In the genomic region with DNA sequence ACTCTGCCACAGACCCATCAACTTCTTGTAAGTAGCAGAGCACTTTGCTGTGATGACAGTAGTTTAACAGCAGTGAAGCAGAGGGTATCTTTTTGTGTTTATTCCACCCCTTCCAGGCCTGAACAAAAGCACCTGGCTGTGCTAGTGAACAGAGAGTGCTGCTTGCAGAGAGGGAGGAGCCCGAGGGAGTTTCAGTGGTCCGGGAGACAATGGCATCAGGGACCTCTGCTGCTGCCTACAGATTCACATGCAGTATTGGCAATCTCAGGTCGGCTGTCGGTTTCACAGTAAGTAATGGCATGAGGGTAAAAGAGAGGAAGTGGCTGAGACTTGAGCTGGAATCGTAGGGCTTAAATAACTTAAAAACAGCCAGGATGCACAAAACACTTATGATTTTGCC, we compare ENCODE assay signal across 12 cellular contexts.
DNase-seq lines count a peak whose midpoint lies in the region; ATAC-seq and TF ChIP-seq lines count a peak whose summit lies in the region.
"Had no signal": no experiment of that assay in that cellular context is flagged by ENCODE, and none has a peak within 500 bp of the region (broad histone marks: within the 10 kb centered on the region; RNA-seq: fewer than 3 reads in every experiment).

No MANE protein-coding gene starts in this region.

- no peaks in the 10 kb centered on the region for H3K27me3 Mint-ChIP-seq in activated CD4-positive, alpha-beta memory T cell treated with anti-CD3 and anti-CD28 coated beads for 36 hours
- H3K27me3 Mint-ChIP-seq in activated CD4-positive, alpha-beta memory T cell treated with anti-CD3 and anti-CD28 coated beads, Interleukin-2, amount 10 ng/mL, durations not matched to agents 7 days and 5 days = peaks cover 1% of the 10 kb centered on the region
- H3K27me3 Mint-ChIP-seq in neural progenitor cell (ENCODE audit: insufficient read depth, low read depth) = peaks cover 5% of the 10 kb centered on the region
- H3K27me3 Mint-ChIP-seq: activated T-helper 17 cell treated with anti-CD3 and anti-CD28 coated beads, Interleukin-2, amount 50 U/mL, for 72 hours had no signal

- peak overlapping the region; percentile 11 for H2AFZ ChIP-seq in neural progenitor cell (replicated peaks)

- ATAC-seq in HG03460 (IDR thresholded peaks at IDR 0.05; ENCODE audit: unreplicated experiment) = peak; percentile 71
- ATAC-seq: activated T-helper 17 cell treated with anti-CD3 and anti-CD28 coated beads, Interleukin-2, amount 50 U/mL, for 72 hours; Panc1 had no signal

- no peaks in the 10 kb centered on the region for H4K20me1 ChIP-seq in neural progenitor cell (ENCODE audit: low read depth)

- peak overlapping the region; percentile 55 for H3K4me2 ChIP-seq in neural progenitor cell

- TF ChIP-seq POLR2A in adrenal gland (IDR thresholded peaks at IDR 0.05) = no peak

- intact Hi-C loops in activated CD4-positive, alpha-beta memory T cell treated with anti-CD3 and anti-CD28 coated beads for 36 hours (cut with micrococcal nuclease) = no loop called here
- intact Hi-C loops in colonic mucosa (cut with DNase I) = no loop called here
- intact Hi-C loops in adrenal gland (cut with DNase I) = no loop called here

- H3K27ac ChIP-seq in neural progenitor cell (peak overlapping the region; percentile 84), colonic mucosa (no peak overlapping the region), adrenal gland (no peak overlapping the region)
- H3K27ac ChIP-seq: testis had no signal

- no peaks in the 10 kb centered on the region for H3K27me3 ChIP-seq in neural progenitor cell
- no peaks in the 10 kb centered on the region for H3K27me3 ChIP-seq in colonic mucosa
- peaks cover 10% of the 10 kb centered on the region for H3K27me3 ChIP-seq in adrenal gland
- H3K27me3 ChIP-seq: testis had no signal

- H3K4me1 Mint-ChIP-seq in activated CD4-positive, alpha-beta memory T cell treated with anti-CD3 and anti-CD28 coated beads for 36 hours (ENCODE audit: low read depth) = peaks cover 3% of the 10 kb centered on the region
- peaks cover 3% of the 10 kb centered on the region for H3K4me1 Mint-ChIP-seq in activated CD4-positive, alpha-beta memory T cell treated with anti-CD3 and anti-CD28 coated beads, Interleukin-2, amount 10 ng/mL, durations not matched to agents 7 days and 5 days
- peaks cover 45% of the 10 kb centered on the region for H3K4me1 Mint-ChIP-seq in neural progenitor cell
- H3K4me1 Mint-ChIP-seq: activated T-helper 17 cell treated with anti-CD3 and anti-CD28 coated beads, Interleukin-2, amount 50 U/mL, for 72 hours had no signal

- CTCF ChIA-PET in activated CD4-positive, alpha-beta memory T cell treated with anti-CD3 and anti-CD28 coated beads for 36 hours (lab: Charles Lee) = no interaction called here
- CTCF ChIA-PET in activated CD4-positive, alpha-beta memory T cell treated with anti-CD3 and anti-CD28 coated beads, Interleukin-2, amount 10 ng/mL, durations not matched to agents 7 days and 5 days (lab: Charles Lee) = no interaction called here

- no peaks in the 10 kb centered on the region for H3K36me3 Mint-ChIP-seq in activated CD4-positive, alpha-beta memory T cell treated with anti-CD3 and anti-CD28 coated beads for 36 hours
- no peaks in the 10 kb centered on the region for H3K36me3 Mint-ChIP-seq in activated CD4-positive, alpha-beta memory T cell treated with anti-CD3 and anti-CD28 coated beads, Interleukin-2, amount 10 ng/mL, durations not matched to agents 7 days and 5 days (ENCODE audit: low read depth)
- H3K36me3 Mint-ChIP-seq in neural progenitor cell = peaks cover 2% of the 10 kb centered on the region

- H3K4me3 Mint-ChIP-seq in activated CD4-positive, alpha-beta memory T cell treated with anti-CD3 and anti-CD28 coated beads for 36 hours = no peak overlapping the region
- no peak overlapping the region for H3K4me3 Mint-ChIP-seq in activated CD4-positive, alpha-beta memory T cell treated with anti-CD3 and anti-CD28 coated beads, Interleukin-2, amount 10 ng/mL, durations not matched to agents 7 days and 5 days
- H3K4me3 Mint-ChIP-seq in neural progenitor cell = no peak overlapping the region
- H3K4me3 Mint-ChIP-seq: activated T-helper 17 cell treated with anti-CD3 and anti-CD28 coated beads, Interleukin-2, amount 50 U/mL, for 72 hours had no signal

- peak; percentile 8 for DNase-seq in activated CD4-positive, alpha-beta memory T cell treated with anti-CD3 and anti-CD28 coated beads for 36 hours
- DNase-seq in activated CD4-positive, alpha-beta memory T cell treated with anti-CD3 and anti-CD28 coated beads, Interleukin-2, amount 10 ng/mL, durations not matched to agents 7 days and 5 days = no peak
- DNase-seq in RPMI8226 = peak; percentile 10
- DNase-seq in neural progenitor cell (ENCODE audit: low spot score) = peak; percentile 93
- no peak for DNase-seq in colonic mucosa
- DNase-seq in adrenal gland = no peak
- DNase-seq in cerebellar cortex (ENCODE audit: low spot score) = no peak
- DNase-seq: mammary epithelial cell, testis had no signal

- H3K9ac ChIP-seq in neural progenitor cell (no peak overlapping the region), colonic mucosa (ENCODE audit: low read depth in 2 of 2, low read length in 2 of 2) (no peak overlapping the region)

- H3K9me3 ChIP-seq in neural progenitor cell (ENCODE audit: low read depth) (peaks cover 6% of the 10 kb centered on the region), colonic mucosa (no peaks in the 10 kb centered on the region), adrenal gland (replicated peaks in 1 of 3) (no peaks in the 10 kb centered on the region)
- H3K9me3 ChIP-seq: testis had no signal

- no peaks in the 10 kb centered on the region for H3K9me3 Mint-ChIP-seq in activated CD4-positive, alpha-beta memory T cell treated with anti-CD3 and anti-CD28 coated beads for 36 hours
- H3K9me3 Mint-ChIP-seq in activated CD4-positive, alpha-beta memory T cell treated with anti-CD3 and anti-CD28 coated beads, Interleukin-2, amount 10 ng/mL, durations not matched to agents 7 days and 5 days = no peaks in the 10 kb centered on the region
- peaks cover 12% of the 10 kb centered on the region for H3K9me3 Mint-ChIP-seq in neural progenitor cell
- H3K9me3 Mint-ChIP-seq: activated T-helper 17 cell treated with anti-CD3 and anti-CD28 coated beads, Interleukin-2, amount 50 U/mL, for 72 hours had no signal

- peaks cover 41% of the 10 kb centered on the region for H3F3A ChIP-seq in neural progenitor cell (ENCODE audit: low read depth)

- H3K36me3 ChIP-seq in neural progenitor cell (no peaks in the 10 kb centered on the region), colonic mucosa (no peaks in the 10 kb centered on the region), adrenal gland (replicated peaks in 1 of 2) (no peaks in the 10 kb centered on the region)

- no peak overlapping the region for H3K4me3 ChIP-seq in neural progenitor cell
- no peak overlapping the region for H3K4me3 ChIP-seq in colonic mucosa
- H3K4me3 ChIP-seq in adrenal gland = no peak overlapping the region
- H3K4me3 ChIP-seq: testis had no signal

- POLR2A ChIA-PET in activated CD4-positive, alpha-beta memory T cell treated with anti-CD3 and anti-CD28 coated beads for 36 hours (lab: Charles Lee) = no interaction called here
- POLR2A ChIA-PET in activated CD4-positive, alpha-beta memory T cell treated with anti-CD3 and anti-CD28 coated beads, Interleukin-2, amount 10 ng/mL, durations not matched to agents 7 days and 5 days (lab: Charles Lee) = no interaction called here

- H3K4me1 ChIP-seq in neural progenitor cell (peaks cover 46% of the 10 kb centered on the region), colonic mucosa (no peaks in the 10 kb centered on the region), adrenal gland (replicated peaks in 1 of 2) (no peaks in the 10 kb centered on the region)
- H3K4me1 ChIP-seq: testis had no signal

- H3K79me2 ChIP-seq in neural progenitor cell (ENCODE audit: low read depth) = no peaks in the 10 kb centered on the region

- TF ChIP-seq CTCF in neural progenitor cell (IDR thresholded peaks at IDR 0.05) (no peak), colonic mucosa (IDR thresholded peaks at IDR 0.05) (no peak), adrenal gland (IDR thresholded peaks at IDR 0.05) (no peak)

- H3K27ac Mint-ChIP-seq in activated CD4-positive, alpha-beta memory T cell treated with anti-CD3 and anti-CD28 coated beads for 36 hours = no peak overlapping the region
- H3K27ac Mint-ChIP-seq in activated CD4-positive, alpha-beta memory T cell treated with anti-CD3 and anti-CD28 coated beads, Interleukin-2, amount 10 ng/mL, durations not matched to agents 7 days and 5 days = no peak overlapping the region
- peak overlapping the region; percentile 90 for H3K27ac Mint-ChIP-seq in neural progenitor cell
- H3K27ac Mint-ChIP-seq: activated T-helper 17 cell treated with anti-CD3 and anti-CD28 coated beads, Interleukin-2, amount 50 U/mL, for 72 hours had no signal

- 14 to 20% (median 19%) methylated on average over 5 of the region's 5 CpGs for WGBS in adrenal gland, 4 donors

Comparison
In these comparisons a context has a peak if more than half of its experiments do, and no peak if none do; other contexts are left out.
1. DNase-seq: peak in activated CD4-positive, alpha-beta memory T cell treated with anti-CD3 and anti-CD28 coated beads for 36 hours (single experiment), RPMI8226 (single experiment) and neural progenitor cell (single experiment); none in activated CD4-positive, alpha-beta memory T cell treated with anti-CD3 and anti-CD28 coated beads, Interleukin-2, amount 10 ng/mL, durations not matched to agents 7 days and 5 days (single experiment), colonic mucosa (single experiment), adrenal gland (0 of 7) and cerebellar cortex (single experiment).